Comparison of ENCODE assay signal across 26 cellular contexts in the genomic region with DNA sequence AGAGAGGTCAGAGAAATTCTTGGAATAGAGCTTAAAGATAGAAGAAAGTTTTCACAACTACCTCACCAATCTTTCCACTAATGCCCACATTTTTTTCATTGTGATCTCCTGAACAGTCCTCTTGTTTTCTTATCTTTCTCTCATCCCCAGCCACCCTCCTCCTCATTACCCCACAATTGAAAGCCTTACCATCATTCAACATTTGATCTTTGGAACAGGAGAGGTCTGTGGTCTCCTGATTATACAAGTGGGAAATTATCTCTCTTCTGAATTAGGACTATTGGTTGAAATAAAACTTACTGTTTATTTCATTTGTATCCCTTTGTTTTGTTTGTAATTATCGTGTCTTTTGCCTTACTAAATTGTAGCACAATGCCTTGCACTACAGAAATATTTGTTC.
"Had no signal": no experiment of that assay in that cellular context is flagged by ENCODE, and none has a peak within 500 bp of the region (broad histone marks: within the 10 kb centered on the region; RNA-seq: fewer than 3 reads in every experiment).

No MANE protein-coding gene starts in this region.

- H3K4me3 Mint-ChIP-seq: naive thymus-derived CD8-positive, alpha-beta T cell; nephron; neural crest cell; stimulated activated naive B cell treated with anti-CD40 and anti-IgM and Interleukin-4, amounts not matched to agents 10 μg/mL and 1 μg/mL and 100 μg/mL, for 72 hours had no signal

- H3K4me1 Mint-ChIP-seq: naive thymus-derived CD8-positive, alpha-beta T cell; nephron; neural crest cell; stimulated activated naive B cell treated with anti-CD40 and anti-IgM and Interleukin-4, amounts not matched to agents 10 μg/mL and 1 μg/mL and 100 μg/mL, for 72 hours had no signal

- H3K4me3 ChIP-seq: heart right ventricle, hepatocyte, left ventricle myocardium inferior, lung, pancreas, prostate gland, sigmoid colon, stomach, testis, thyroid gland, transverse colon, upper lobe of right lung had no signal

- H2AFZ ChIP-seq: hepatocyte had no signal

- H3K36me3 ChIP-seq: heart right ventricle, left ventricle myocardium inferior, pancreas, prostate gland, sigmoid colon, stomach, thyroid gland, transverse colon, upper lobe of right lung had no signal

- H3K79me2 ChIP-seq: hepatocyte had no signal

- H3K4me2 ChIP-seq: hepatocyte had no signal

- H3K27ac Mint-ChIP-seq: naive thymus-derived CD8-positive, alpha-beta T cell; nephron; stimulated activated naive B cell treated with anti-CD40 and anti-IgM and Interleukin-4, amounts not matched to agents 10 μg/mL and 1 μg/mL and 100 μg/mL, for 72 hours had no signal

- H3K4me1 ChIP-seq: heart right ventricle, left ventricle myocardium inferior, pancreas, prostate gland, sigmoid colon, stomach, testis, thyroid gland, transverse colon, upper lobe of right lung had no signal

- H3K9me3 ChIP-seq: heart right ventricle, left ventricle myocardium inferior, pancreas, prostate gland, sigmoid colon, stomach, testis, thyroid gland, transverse colon, upper lobe of right lung had no signal

- H3K27me3 Mint-ChIP-seq: stimulated activated naive B cell treated with anti-CD40 and anti-IgM and Interleukin-4, amounts not matched to agents 10 μg/mL and 1 μg/mL and 100 μg/mL, for 72 hours had no signal

- H3K27ac ChIP-seq: heart right ventricle, left ventricle myocardium inferior, pancreas, prostate gland, sigmoid colon, stomach, testis, thyroid gland, transverse colon, upper lobe of right lung had no signal

- H3K27me3 ChIP-seq: heart right ventricle, hepatocyte, pancreas, sigmoid colon, stomach, testis, thyroid gland, transverse colon, upper lobe of right lung had no signal

- ATAC-seq: heart right ventricle; naive thymus-derived CD8-positive, alpha-beta T cell; pancreas; right cardiac atrium; stimulated activated naive B cell treated with anti-CD40 and anti-IgM and Interleukin-4, amounts not matched to agents 10 μg/mL and 1 μg/mL and 100 μg/mL, for 72 hours; stimulated activated naive CD8-positive, alpha-beta T cell treated with anti-CD3 and anti-CD28 coated beads, Interleukin-15, Interleukin-2, amounts not matched to agents 100 U/mL and 50 U/mL, for 24 hours; upper lobe of right lung had no signal

- DNase-seq: heart right ventricle; islet precursor cell; left ventricle myocardium inferior; midbrain; naive thymus-derived CD8-positive, alpha-beta T cell; nucleus accumbens; pancreas; posterior cingulate gyrus; retina; right cardiac atrium; sigmoid colon; small intestine; stimulated activated CD4-positive, alpha-beta T cell treated with anti-CD3 and anti-CD28 coated beads, Interleukin-2, amount 100 ng/mL, for 24 hours; stimulated activated CD4-positive, alpha-beta T cell treated with anti-CD3 and anti-CD28 coated beads, Interleukin-4, amount 100 ng/mL, for 1 hour; stimulated activated naive B cell treated with anti-CD40 and anti-IgM and Interleukin-4, amounts not matched to agents 10 μg/mL and 1 μg/mL and 100 μg/mL, for 72 hours; stimulated activated naive CD8-positive, alpha-beta T cell treated with anti-CD3 and anti-CD28 coated beads, Interleukin-15, Interleukin-2, amounts not matched to agents 100 U/mL and 50 U/mL, for 24 hours; stomach; testis; thyroid gland; transverse colon; upper lobe of right lung had no signal

- H3K36me3 Mint-ChIP-seq: naive thymus-derived CD8-positive, alpha-beta T cell; stimulated activated naive B cell treated with anti-CD40 and anti-IgM and Interleukin-4, amounts not matched to agents 10 μg/mL and 1 μg/mL and 100 μg/mL, for 72 hours had no signal
